ENCODE assay signal across 1 cellular context in the genomic region with DNA sequence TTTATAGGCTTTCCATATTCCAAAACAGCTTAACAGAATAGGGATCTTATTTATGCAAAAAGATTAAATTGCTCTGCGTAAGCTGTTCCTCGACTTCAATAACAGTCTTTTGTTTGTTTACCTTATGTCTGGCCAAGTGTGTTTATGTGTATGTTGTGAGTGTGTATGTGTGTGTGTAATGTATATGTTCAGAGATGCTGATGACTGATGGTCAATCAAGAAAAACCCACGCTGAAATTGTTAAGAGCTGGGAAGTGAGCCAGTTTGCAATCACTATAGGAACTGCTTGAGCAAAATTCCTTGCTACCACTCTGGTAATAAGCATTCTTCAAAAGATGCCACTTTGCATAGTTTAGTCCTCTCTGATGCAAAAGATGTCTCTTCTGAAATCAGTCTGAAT.
TF ChIP-seq lines count a peak whose summit lies in the region.

No MANE protein-coding gene starts in this region.

TF ChIP-seq in HepG2, 621 proteins besides CTCF, POLR2A, EP300 and RAD21:
- TF ChIP-seq HDAC1 (CRISPR knock-in tag; IDR thresholded peaks at IDR 0.05) (no peak), SRSF1 (optimal IDR thresholded peaks at IDR 0.05; ENCODE audit: low read depth, low read length) (no peak), RAD51 (IDR thresholded peaks at IDR 0.05; ENCODE audit: borderline replicate concordance) (no peak), ZNF496 (CRISPR knock-in tag; IDR thresholded peaks at IDR 0.05; ENCODE audit: insufficient replicate concordance) (no peak), JUN (CRISPR knock-in tag; IDR thresholded peaks at IDR 0.05) (no peak), GABPA (IDR thresholded peaks at IDR 0.05; ENCODE audit: low read depth, low read length) (no peak), GABPA (CRISPR knock-in tag; IDR thresholded peaks at IDR 0.05; ENCODE audit: low read depth) (no peak), ZNF850 (CRISPR knock-in tag; conservative IDR thresholded peaks at IDR 0.05) (no peak), MAFF (IDR thresholded peaks at IDR 0.05; ENCODE audit: low read depth, low read length) (0 out of 2 replicates have a peak, but pooled peaks have one; percentile 25), WIZ (CRISPR knock-in tag; IDR thresholded peaks at IDR 0.05) (no peak), SALL1 (CRISPR knock-in tag; IDR thresholded peaks at IDR 0.05) (no peak), SOX5 (CRISPR knock-in tag; IDR thresholded peaks at IDR 0.05; ENCODE audit: borderline replicate concordance) (no peak), U2AF1 (optimal IDR thresholded peaks at IDR 0.05; ENCODE audit: low read depth, low read length) (no peak), EZH2 (conservative IDR thresholded peaks at IDR 0.05; ENCODE audit: low read depth, low read length) (no peak), ZFP36L2 (CRISPR knock-in tag; IDR thresholded peaks at IDR 0.05) (no peak), ZBTB20 (CRISPR knock-in tag; IDR thresholded peaks at IDR 0.05; ENCODE audit: borderline replicate concordance, low read depth) (no peak), MAFK (conservative IDR thresholded peaks at IDR 0.05 in 1 of 2, IDR thresholded peaks at IDR 0.05 in 1 of 2; ENCODE audit: low read length in 2 of 2) (0 out of 4 replicates have a peak, but pooled peaks of 1 of the 2 experiments have one; percentile 1), ZZZ3 (CRISPR knock-in tag; IDR thresholded peaks at IDR 0.05; ENCODE audit: borderline replicate concordance) (no peak), JDP2 (CRISPR knock-in tag; IDR thresholded peaks at IDR 0.05; ENCODE audit: borderline replicate concordance) (no peak)
